Comparison of ENCODE assay signal across 1 cellular context in genomic region chr12:27810756-27811155, GRCh38.
TF ChIP-seq lines count a peak whose summit lies in the region.

No MANE protein-coding gene starts in this region.

TF ChIP-seq in IMR-90, 13 proteins besides CTCF, POLR2A, EP300 and RAD21:
- TF ChIP-seq RFX5 (IDR thresholded peaks at IDR 0.05; ENCODE audit: low read depth, low read length) (no peak), NFE2L2 (IDR thresholded peaks at IDR 0.05; ENCODE audit: low read depth, low read length) (no peak), USF2 (IDR thresholded peaks at IDR 0.05; ENCODE audit: low read depth, low read length) (no peak)
